In genomic region chr22:31218565-31219262, GRCh38 we compare ENCODE assay signal across 9 cellular contexts. TPM values are rescaled to one million over a fixed set of nuclear protein-coding genes. Genes with fewer than 3 reads are reported as not detected.
DNase-seq lines count a peak whose midpoint lies in the region; ATAC-seq, FAIRE-seq and TF ChIP-seq lines count a peak whose summit lies in the region.
"Had no signal": no experiment of that assay in that cellular context is flagged by ENCODE, and none has a peak within 500 bp of the region (broad histone marks: within the 10 kb centered on the region; RNA-seq: fewer than 3 reads in every experiment).

No MANE protein-coding gene starts in this region.

- no peak for ATAC-seq in stimulated activated naive CD8-positive, alpha-beta T cell treated with anti-CD3 and anti-CD28 coated beads, Interleukin-15, amount 100 ng/mL, for 72 hours
- ATAC-seq in HG02763 (IDR thresholded peaks at IDR 0.05; ENCODE audit: unreplicated experiment): no peak

- H3K9me3 ChIP-seq in astrocyte (ENCODE audit: insufficient read depth, low read depth, low read length) (no peaks in the 10 kb centered on the region), muscle layer of duodenum (ENCODE audit: control insufficient read depth in 1 of 2, low read length in 2 of 2) (no peaks in the 10 kb centered on the region)

- H3K79me2 ChIP-seq in astrocyte (ENCODE audit: insufficient read depth, low read length): peaks cover 2% of the 10 kb centered on the region

- peaks cover 44% of the 10 kb centered on the region for H3K4me1 Mint-ChIP-seq in stimulated activated naive CD8-positive, alpha-beta T cell treated with anti-CD3 and anti-CD28 coated beads, Interleukin-15, Interleukin-2, amounts not matched to agents 100 ng/mL and 50 ng/mL, for 24 hours (ENCODE audit: low read depth)
- H3K4me1 Mint-ChIP-seq in stimulated activated naive CD8-positive, alpha-beta T cell treated with anti-CD3 and anti-CD28 coated beads, Interleukin-15, amount 100 ng/mL, for 72 hours: peaks cover 54% of the 10 kb centered on the region
- H3K4me1 Mint-ChIP-seq in astrocyte (ENCODE audit: low read depth, unreplicated experiment): peaks cover 18% of the 10 kb centered on the region

- H3K4me1 ChIP-seq in astrocyte (ENCODE audit: insufficient read depth, low read length) (peaks cover 4% of the 10 kb centered on the region), muscle layer of duodenum (ENCODE audit: control insufficient read depth in 1 of 2, insufficient read depth in 2 of 2, low read length in 2 of 2) (peaks cover 9 to 22% of the 10 kb centered on the region in 2 donors)

- H3K27ac Mint-ChIP-seq in stimulated activated naive CD8-positive, alpha-beta T cell treated with anti-CD3 and anti-CD28 coated beads, Interleukin-15, Interleukin-2, amounts not matched to agents 100 ng/mL and 50 ng/mL, for 24 hours: peak overlapping the region; percentile 32
- peak overlapping the region in 1 of 2 donors; percentile 22 for H3K27ac Mint-ChIP-seq in stimulated activated naive CD8-positive, alpha-beta T cell treated with anti-CD3 and anti-CD28 coated beads, Interleukin-15, amount 100 ng/mL, for 72 hours
- H3K27ac Mint-ChIP-seq in astrocyte (ENCODE audit: unreplicated experiment): peak overlapping the region; percentile 73

- no peak overlapping the region for H3K4me2 ChIP-seq in astrocyte (ENCODE audit: low read length)

- H3K27me3 Mint-ChIP-seq in stimulated activated naive CD8-positive, alpha-beta T cell treated with anti-CD3 and anti-CD28 coated beads, Interleukin-15, Interleukin-2, amounts not matched to agents 100 ng/mL and 50 ng/mL, for 24 hours: no peaks in the 10 kb centered on the region
- H3K27me3 Mint-ChIP-seq in stimulated activated naive CD8-positive, alpha-beta T cell treated with anti-CD3 and anti-CD28 coated beads, Interleukin-15, amount 100 ng/mL, for 72 hours: no peaks in the 10 kb centered on the region
- H3K27me3 Mint-ChIP-seq in astrocyte (ENCODE audit: low read depth, unreplicated experiment): no peaks in the 10 kb centered on the region

- no peaks in the 10 kb centered on the region for H3K36me3 ChIP-seq in astrocyte (ENCODE audit: insufficient read depth, low read length)
- no peaks in the 10 kb centered on the region for H3K36me3 ChIP-seq in muscle layer of duodenum (ENCODE audit: control insufficient read depth in 1 of 2, insufficient read depth in 2 of 2, low read length in 2 of 2)

- no peak overlapping the region for H2AFZ ChIP-seq in astrocyte (ENCODE audit: low read depth, low read length)

- no peak overlapping the region for H3K27ac ChIP-seq in astrocyte (ENCODE audit: low read depth, low read length)
- H3K27ac ChIP-seq in muscle layer of duodenum (ENCODE audit: low read length): peak overlapping the region; percentile 86

- H3K4me3 Mint-ChIP-seq in stimulated activated naive CD8-positive, alpha-beta T cell treated with anti-CD3 and anti-CD28 coated beads, Interleukin-15, Interleukin-2, amounts not matched to agents 100 ng/mL and 50 ng/mL, for 24 hours: no peak overlapping the region
- H3K4me3 Mint-ChIP-seq in stimulated activated naive CD8-positive, alpha-beta T cell treated with anti-CD3 and anti-CD28 coated beads, Interleukin-15, amount 100 ng/mL, for 72 hours: no peak overlapping the region
- peak overlapping the region; percentile 10 for H3K4me3 Mint-ChIP-seq in astrocyte (ENCODE audit: unreplicated experiment)

- H3K4me3 ChIP-seq in astrocyte (ENCODE audit: insufficient read depth, low read depth, low read length): no peak overlapping the region
- no peak overlapping the region for H3K4me3 ChIP-seq in muscle layer of duodenum (ENCODE audit: low read depth in 1 of 2, low read length in 2 of 2)

- no peak for DNase-seq in stimulated activated naive CD8-positive, alpha-beta T cell treated with anti-CD3 and anti-CD28 coated beads, Interleukin-15, amount 100 ng/mL, for 72 hours
- DNase-seq in astrocyte (ENCODE audit: low read depth) (no peak), HuH-7.5 (ENCODE audit: low spot score) (no peak), NCI-H2196 treated with DMSO at 0.1 percent for 48 hours (lab: John Stamatoyannopoulos, UW; ENCODE audit: unreplicated experiment) (no peak), NCI-H446 (lab: John Stamatoyannopoulos, UW) (no peak)
- DNase-seq: NCI-H1092 had no signal

- H3K27me3 ChIP-seq in astrocyte (ENCODE audit: insufficient read depth, low read length): no peaks in the 10 kb centered on the region
- no peaks in the 10 kb centered on the region for H3K27me3 ChIP-seq in muscle layer of duodenum (ENCODE audit: low read depth, low read length)

- FAIRE-seq in astrocyte (lab: Jason Lieb, UNC): no peak

- H3K9me3 Mint-ChIP-seq in stimulated activated naive CD8-positive, alpha-beta T cell treated with anti-CD3 and anti-CD28 coated beads, Interleukin-15, Interleukin-2, amounts not matched to agents 100 ng/mL and 50 ng/mL, for 24 hours: no peaks in the 10 kb centered on the region
- H3K9me3 Mint-ChIP-seq in stimulated activated naive CD8-positive, alpha-beta T cell treated with anti-CD3 and anti-CD28 coated beads, Interleukin-15, amount 100 ng/mL, for 72 hours: no peaks in the 10 kb centered on the region
- H3K9me3 Mint-ChIP-seq in astrocyte (ENCODE audit: unreplicated experiment): no peaks in the 10 kb centered on the region

- H3K36me3 Mint-ChIP-seq in stimulated activated naive CD8-positive, alpha-beta T cell treated with anti-CD3 and anti-CD28 coated beads, Interleukin-15, Interleukin-2, amounts not matched to agents 100 ng/mL and 50 ng/mL, for 24 hours (ENCODE audit: low read depth): peaks cover 21% of the 10 kb centered on the region
- peaks cover 9% of the 10 kb centered on the region for H3K36me3 Mint-ChIP-seq in astrocyte (ENCODE audit: low read depth, unreplicated experiment)

- H4K20me1 ChIP-seq in astrocyte (ENCODE audit: insufficient read depth, low read length): peaks cover 3% of the 10 kb centered on the region

- no peak overlapping the region for H3K9ac ChIP-seq in astrocyte (ENCODE audit: low read length)

- TF ChIP-seq CTCF in astrocyte (IDR thresholded peaks at IDR 0.05; ENCODE audit: insufficient read depth, low read depth, low read length): no peak

RNA-seq across cellular contexts. Expression of gene LIMK2, which starts 6.6 kb away (rescaled TPM):
- 128 and 136 TPM in 2 replicates for total RNA-seq in astrocyte

RNA-seq across cellular contexts. Expression of gene RNF185, which starts 58.7 kb away (rescaled TPM):
- 28.9 and 29.3 TPM in 2 replicates for total RNA-seq in astrocyte
